15 cellular contexts compared by ENCODE assay signal in genomic region chr7:148806187-148806586, GRCh38.
"Had no signal": no experiment of that assay in that cellular context is flagged by ENCODE, and none has a peak within 500 bp of the region (broad histone marks: within the 10 kb centered on the region; RNA-seq: fewer than 3 reads in every experiment).

No MANE protein-coding gene starts in this region.

- H3K4me3 Mint-ChIP-seq: activated B cell treated with CpG ODN at 0.5 μM for 24 hours; activated CD8-positive, alpha-beta memory T cell treated with anti-CD3 and anti-CD28 coated beads, Interleukin-2, amount 10 ng/mL, durations not matched to agents 7 days and 5 days; activated T-cell treated with anti-CD3 and anti-CD28 coated beads, Interleukin-2, amount 50 U/mL, for 4 hours; endodermal cell; T-helper 1 cell treated with Interleukin-12 subunit alpha and Interleukin-12 subunit beta and Interleukin-4 antibody, amounts not matched to agents 30 μg/mL and 1 μg/mL, for 36 hours had no signal

- H3K27me3 ChIP-seq: adrenal gland, gastrocnemius medialis, neutrophil, tibial artery had no signal

- DNase-seq: activated B cell treated with CpG ODN at 0.5 μM for 24 hours; activated CD4-positive, alpha-beta T cell treated with anti-CD3 and anti-CD28 coated beads, Interleukin-2, amount 50 U/mL, for 1 hour; activated CD8-positive, alpha-beta memory T cell treated with anti-CD3 and anti-CD28 coated beads, Interleukin-2, amount 10 ng/mL, durations not matched to agents 7 days and 5 days; activated gamma-delta T cell; activated T-cell treated with anti-CD3 and anti-CD28 coated beads, Interleukin-2, amount 50 U/mL, for 4 hours; adrenal gland; endodermal cell; gastrocnemius medialis; left cardiac atrium; lower lobe of right lung; stimulated activated CD4-positive, alpha-beta T cell treated with anti-CD3 and anti-CD28 coated beads, Interleukin-2, amount 100 ng/mL, for 24 hours; tibial artery had no signal

- H3K27me3 Mint-ChIP-seq: activated B cell treated with CpG ODN at 0.5 μM for 24 hours; activated CD8-positive, alpha-beta memory T cell treated with anti-CD3 and anti-CD28 coated beads, Interleukin-2, amount 10 ng/mL, durations not matched to agents 7 days and 5 days had no signal

- H3K79me2 ChIP-seq: parathyroid adenoma had no signal

- H3K27ac ChIP-seq: adrenal gland, gastrocnemius medialis, lower lobe of right lung, neutrophil, parathyroid adenoma, tibial artery had no signal

- H3K4me3 ChIP-seq: adrenal gland, gastrocnemius medialis, lower lobe of right lung, tibial artery had no signal

- ATAC-seq: activated CD8-positive, alpha-beta memory T cell treated with anti-CD3 and anti-CD28 coated beads, Interleukin-2, amount 10 ng/mL, durations not matched to agents 7 days and 5 days; activated T-cell treated with anti-CD3 and anti-CD28 coated beads, Interleukin-2, amount 50 U/mL, for 4 hours; gastrocnemius medialis; left cardiac atrium; lower lobe of right lung had no signal

- H3K4me1 ChIP-seq: adrenal gland, gastrocnemius medialis, lower lobe of right lung, parathyroid adenoma, tibial artery had no signal

- H3K9me3 Mint-ChIP-seq: activated B cell treated with CpG ODN at 0.5 μM for 24 hours; activated T-cell treated with anti-CD3 and anti-CD28 coated beads, Interleukin-2, amount 50 U/mL, for 4 hours; endodermal cell; T-helper 1 cell treated with Interleukin-12 subunit alpha and Interleukin-12 subunit beta and Interleukin-4 antibody, amounts not matched to agents 30 μg/mL and 1 μg/mL, for 36 hours had no signal

- H3K4me1 Mint-ChIP-seq: activated B cell treated with CpG ODN at 0.5 μM for 24 hours; activated CD8-positive, alpha-beta memory T cell treated with anti-CD3 and anti-CD28 coated beads, Interleukin-2, amount 10 ng/mL, durations not matched to agents 7 days and 5 days had no signal

- H3K9me3 ChIP-seq: adrenal gland, gastrocnemius medialis, lower lobe of right lung, neutrophil, tibial artery had no signal

- H2AFZ ChIP-seq: parathyroid adenoma had no signal

- H3K9ac ChIP-seq: parathyroid adenoma had no signal

- H3K27ac Mint-ChIP-seq: activated B cell treated with CpG ODN at 0.5 μM for 24 hours; activated CD8-positive, alpha-beta memory T cell treated with anti-CD3 and anti-CD28 coated beads, Interleukin-2, amount 10 ng/mL, durations not matched to agents 7 days and 5 days; endodermal cell; T-helper 1 cell treated with Interleukin-12 subunit alpha and Interleukin-12 subunit beta and Interleukin-4 antibody, amounts not matched to agents 30 μg/mL and 1 μg/mL, for 36 hours had no signal
